Comparison of ENCODE assay signal across 25 cellular contexts in genomic region chr11:4140067-4140636, GRCh38.
"Had no signal": no experiment of that assay in that cellular context is flagged by ENCODE, and none has a peak within 500 bp of the region (broad histone marks: within the 10 kb centered on the region; RNA-seq: fewer than 3 reads in every experiment).

No MANE protein-coding gene starts in this region.

- H3K4me3 Mint-ChIP-seq: memory B cell, mesothelial cell of epicardium, natural killer cell, neural crest cell, type B pancreatic cell had no signal

- H3K27me3 Mint-ChIP-seq: memory B cell, type B pancreatic cell had no signal

- H3K9me3 ChIP-seq: thyroid gland had no signal

- ATAC-seq: gastroesophageal sphincter; left lung; lower lobe of right lung; natural killer cell; stimulated activated naive CD8-positive, alpha-beta T cell treated with anti-CD3 and anti-CD28 coated beads, Interleukin-15, Interleukin-2, amounts not matched to agents 100 U/mL and 50 U/mL, for 24 hours had no signal

- H3K4me1 ChIP-seq: esophagus muscularis mucosa, gastroesophageal sphincter, left lung, lower lobe of right lung, right atrium auricular region, suprapubic skin, thyroid gland had no signal

- H3K27ac Mint-ChIP-seq: memory B cell, mesothelial cell of epicardium, type B pancreatic cell had no signal

- H3K27ac ChIP-seq: dorsolateral prefrontal cortex, epithelial cell of prostate, esophagus muscularis mucosa, gastroesophageal sphincter, left lung, lower lobe of right lung, right atrium auricular region, suprapubic skin, thyroid gland had no signal

- H3K4me1 Mint-ChIP-seq: memory B cell, natural killer cell, neural crest cell had no signal

- H3K4me3 ChIP-seq: dorsolateral prefrontal cortex, esophagus muscularis mucosa, gastroesophageal sphincter, left lung, lower lobe of right lung, right atrium auricular region, suprapubic skin, thyroid gland had no signal

- FAIRE-seq: endometrium, small intestine, urothelium cell line had no signal

- H3K27me3 ChIP-seq: dorsolateral prefrontal cortex, esophagus muscularis mucosa, gastroesophageal sphincter, left lung, right atrium auricular region, suprapubic skin, thyroid gland had no signal

- DNase-seq: cortex of kidney; dorsolateral prefrontal cortex; effector CD8-positive, alpha-beta T cell; glutamatergic neuron; islet precursor cell; left lung; lower lobe of right lung; natural killer cell; posterior cingulate gyrus; small intestine; stimulated activated CD4-positive, alpha-beta T cell treated with anti-CD3 and anti-CD28 coated beads, Interleukin-12 subunit alpha, Interleukin-12 subunit beta, amount 100 ng/mL, for 4 hours; stimulated activated CD4-positive, alpha-beta T cell treated with anti-CD3 and anti-CD28 coated beads, Interleukin-2, amount 100 ng/mL, for 48 hours; stimulated activated naive CD8-positive, alpha-beta T cell treated with anti-CD3 and anti-CD28 coated beads, Interleukin-15, Interleukin-2, amounts not matched to agents 100 U/mL and 50 U/mL, for 24 hours; thyroid gland had no signal
